In the genomic region with DNA sequence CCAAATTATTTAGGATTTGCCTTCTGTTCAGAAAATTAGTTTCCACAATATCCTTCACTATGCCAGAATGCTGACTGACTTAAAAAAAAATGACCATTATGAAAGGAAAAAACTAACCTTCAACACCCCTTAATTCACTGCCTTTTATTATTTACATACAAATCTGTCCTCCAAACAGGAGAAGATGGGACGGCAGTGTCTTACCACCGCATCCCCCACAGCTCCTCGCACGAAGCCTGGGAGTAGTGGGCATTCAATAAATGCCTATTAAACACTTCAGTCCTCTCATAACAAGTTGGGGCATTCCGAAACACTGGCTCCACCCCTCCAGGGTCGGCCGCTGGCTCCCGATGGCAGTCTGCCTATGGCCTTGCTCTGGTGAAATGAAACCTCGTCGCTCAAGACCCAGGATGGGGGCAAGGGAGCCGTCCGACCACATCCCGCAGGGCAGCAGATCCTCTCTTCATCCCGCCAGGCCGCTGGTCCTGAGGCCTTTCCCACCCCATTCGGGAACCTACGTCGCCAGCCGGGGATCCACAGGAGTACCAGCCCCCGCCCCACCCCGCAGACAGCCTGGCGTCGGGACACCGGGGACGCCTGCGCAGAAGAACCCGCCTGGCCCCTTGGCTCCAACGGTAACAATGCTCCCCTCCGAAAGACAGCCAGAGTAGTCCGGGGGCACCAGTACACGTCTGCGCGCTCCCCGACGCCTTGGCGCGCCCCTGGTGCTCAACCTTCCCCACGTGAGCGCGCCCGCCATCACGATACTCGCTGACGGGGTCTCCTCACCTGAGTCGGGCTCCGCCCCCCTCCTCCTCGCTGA, we compare ENCODE assay signal across 1 cellular context.
TF ChIP-seq lines count a peak whose summit lies in the region.

No MANE protein-coding gene starts in this region.

TF ChIP-seq in HepG2, 621 proteins besides CTCF, POLR2A, EP300 and RAD21 (continued from another document and continues in another):
- TF ChIP-seq KLF13 (CRISPR knock-in tag; IDR thresholded peaks at IDR 0.05) (peak; percentile 34; the same call in 1 of the 2 replicates), POLR2G (IDR thresholded peaks at IDR 0.05; ENCODE audit: low read depth, low read length) (peak; percentile 66; the same call in 1 of the 2 replicates), YEATS2 (CRISPR knock-in tag; IDR thresholded peaks at IDR 0.05; ENCODE audit: borderline replicate concordance) (0 out of 2 replicates have a peak, but pooled peaks have one; percentile 7), CREM (IDR thresholded peaks at IDR 0.05) (no peak), CREM (CRISPR knock-in tag; IDR thresholded peaks at IDR 0.05) (no peak), ZC3H13 (CRISPR knock-in tag; IDR thresholded peaks at IDR 0.05) (0 out of 2 replicates have a peak, but pooled peaks have one; percentile 27), ZNF121 (CRISPR knock-in tag; IDR thresholded peaks at IDR 0.05) (no peak), ZNF644 (CRISPR knock-in tag; IDR thresholded peaks at IDR 0.05; ENCODE audit: low read depth) (no peak), RFXAP (CRISPR knock-in tag; IDR thresholded peaks at IDR 0.05; ENCODE audit: borderline replicate concordance) (0 out of 2 replicates have a peak, but pooled peaks have one; percentile 49), ZBTB1 (CRISPR knock-in tag; IDR thresholded peaks at IDR 0.05; ENCODE audit: borderline replicate concordance) (no peak), ARNT2 (CRISPR knock-in tag; IDR thresholded peaks at IDR 0.05; ENCODE audit: low read depth) (no peak), ZNF776 (CRISPR knock-in tag; IDR thresholded peaks at IDR 0.05) (peak; percentile 50; the same call in 1 of the 2 replicates), MAF1 (CRISPR knock-in tag; IDR thresholded peaks at IDR 0.05; ENCODE audit: borderline replicate concordance) (0 out of 2 replicates have a peak, but pooled peaks have one; percentile 40), DPF2 (CRISPR knock-in tag; IDR thresholded peaks at IDR 0.05; ENCODE audit: borderline replicate concordance, low read depth) (no peak), MIER3 (CRISPR knock-in tag; IDR thresholded peaks at IDR 0.05; ENCODE audit: borderline replicate concordance) (no peak), IKZF1 (IDR thresholded peaks at IDR 0.05) (no peak), ZNF333 (CRISPR knock-in tag; IDR thresholded peaks at IDR 0.05; ENCODE audit: borderline replicate concordance) (peak; percentile 78; the same call in 1 of the 2 replicates), ZNF329 (CRISPR knock-in tag; IDR thresholded peaks at IDR 0.05; ENCODE audit: low read depth) (no peak)
- TF ChIP-seq, protein P1, sequence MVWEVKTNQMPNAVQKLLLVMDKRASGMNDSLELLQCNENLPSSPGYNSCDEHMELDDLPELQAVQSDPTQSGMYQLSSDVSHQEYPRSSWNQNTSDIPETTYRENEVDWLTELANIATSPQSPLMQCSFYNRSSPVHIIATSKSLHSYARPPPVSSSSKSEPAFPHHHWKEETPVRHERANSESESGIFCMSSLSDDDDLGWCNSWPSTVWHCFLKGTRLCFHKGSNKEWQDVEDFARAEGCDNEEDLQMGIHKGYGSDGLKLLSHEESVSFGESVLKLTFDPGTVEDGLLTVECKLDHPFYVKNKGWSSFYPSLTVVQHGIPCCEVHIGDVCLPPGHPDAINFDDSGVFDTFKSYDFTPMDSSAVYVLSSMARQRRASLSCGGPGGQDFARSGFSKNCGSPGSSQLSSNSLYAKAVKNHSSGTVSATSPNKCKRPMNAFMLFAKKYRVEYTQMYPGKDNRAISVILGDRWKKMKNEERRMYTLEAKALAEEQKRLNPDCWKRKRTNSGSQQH (CRISPR knock-in tag; IDR thresholded peaks at IDR 0.05; ENCODE audit: low read depth) = no peak
- TF ChIP-seq, protein P2, sequence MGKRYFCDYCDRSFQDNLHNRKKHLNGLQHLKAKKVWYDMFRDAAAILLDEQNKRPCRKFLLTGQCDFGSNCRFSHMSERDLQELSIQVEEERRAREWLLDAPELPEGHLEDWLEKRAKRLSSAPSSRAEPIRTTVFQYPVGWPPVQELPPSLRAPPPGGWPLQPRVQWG (CRISPR knock-in tag; IDR thresholded peaks at IDR 0.05; ENCODE audit: borderline replicate concordance, low read depth) = no peak
- TF ChIP-seq, protein P3, sequence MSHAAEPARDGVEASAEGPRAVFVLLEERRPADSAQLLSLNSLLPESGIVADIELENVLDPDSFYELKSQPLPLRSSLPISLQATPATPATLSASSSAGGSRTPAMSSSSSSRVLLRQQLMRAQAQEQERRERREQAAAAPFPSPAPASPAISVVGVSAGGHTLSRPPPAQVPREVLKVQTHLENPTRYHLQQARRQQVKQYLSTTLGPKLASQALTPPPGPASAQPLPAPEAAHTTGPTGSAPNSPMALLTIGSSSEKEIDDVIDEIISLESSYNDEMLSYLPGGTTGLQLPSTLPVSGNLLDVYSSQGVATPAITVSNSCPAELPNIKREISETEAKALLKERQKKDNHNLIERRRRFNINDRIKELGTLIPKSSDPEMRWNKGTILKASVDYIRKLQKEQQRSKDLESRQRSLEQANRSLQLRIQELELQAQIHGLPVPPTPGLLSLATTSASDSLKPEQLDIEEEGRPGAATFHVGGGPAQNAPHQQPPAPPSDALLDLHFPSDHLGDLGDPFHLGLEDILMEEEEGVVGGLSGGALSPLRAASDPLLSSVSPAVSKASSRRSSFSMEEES (CRISPR knock-in tag; IDR thresholded peaks at IDR 0.05) = no peak
- TF ChIP-seq, protein P4, sequence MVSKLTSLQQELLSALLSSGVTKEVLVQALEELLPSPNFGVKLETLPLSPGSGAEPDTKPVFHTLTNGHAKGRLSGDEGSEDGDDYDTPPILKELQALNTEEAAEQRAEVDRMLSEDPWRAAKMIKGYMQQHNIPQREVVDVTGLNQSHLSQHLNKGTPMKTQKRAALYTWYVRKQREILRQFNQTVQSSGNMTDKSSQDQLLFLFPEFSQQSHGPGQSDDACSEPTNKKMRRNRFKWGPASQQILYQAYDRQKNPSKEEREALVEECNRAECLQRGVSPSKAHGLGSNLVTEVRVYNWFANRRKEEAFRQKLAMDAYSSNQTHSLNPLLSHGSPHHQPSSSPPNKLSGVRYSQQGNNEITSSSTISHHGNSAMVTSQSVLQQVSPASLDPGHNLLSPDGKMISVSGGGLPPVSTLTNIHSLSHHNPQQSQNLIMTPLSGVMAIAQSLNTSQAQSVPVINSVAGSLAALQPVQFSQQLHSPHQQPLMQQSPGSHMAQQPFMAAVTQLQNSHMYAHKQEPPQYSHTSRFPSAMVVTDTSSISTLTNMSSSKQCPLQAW (CRISPR knock-in tag; IDR thresholded peaks at IDR 0.05) = peak; percentile 38; the same call in 1 of the 2 replicates
- TF ChIP-seq, protein P5, sequence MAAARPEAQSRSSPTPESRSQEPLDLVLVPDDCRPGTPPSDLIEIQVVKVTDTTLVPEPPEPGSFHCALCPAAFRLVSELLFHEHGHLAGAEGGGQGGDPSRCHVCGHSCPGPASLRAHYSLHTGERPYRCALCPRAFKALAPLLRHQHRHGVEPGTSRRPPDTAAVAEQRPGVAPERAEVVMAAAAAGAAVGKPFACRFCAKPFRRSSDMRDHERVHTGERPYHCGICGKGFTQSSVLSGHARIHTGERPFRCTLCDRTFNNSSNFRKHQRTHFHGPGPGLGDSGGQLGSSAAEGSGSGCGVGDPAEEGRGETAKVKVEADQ (CRISPR knock-in tag; IDR thresholded peaks at IDR 0.05; ENCODE audit: borderline replicate concordance) = no peak
- TF ChIP-seq, protein P6, sequence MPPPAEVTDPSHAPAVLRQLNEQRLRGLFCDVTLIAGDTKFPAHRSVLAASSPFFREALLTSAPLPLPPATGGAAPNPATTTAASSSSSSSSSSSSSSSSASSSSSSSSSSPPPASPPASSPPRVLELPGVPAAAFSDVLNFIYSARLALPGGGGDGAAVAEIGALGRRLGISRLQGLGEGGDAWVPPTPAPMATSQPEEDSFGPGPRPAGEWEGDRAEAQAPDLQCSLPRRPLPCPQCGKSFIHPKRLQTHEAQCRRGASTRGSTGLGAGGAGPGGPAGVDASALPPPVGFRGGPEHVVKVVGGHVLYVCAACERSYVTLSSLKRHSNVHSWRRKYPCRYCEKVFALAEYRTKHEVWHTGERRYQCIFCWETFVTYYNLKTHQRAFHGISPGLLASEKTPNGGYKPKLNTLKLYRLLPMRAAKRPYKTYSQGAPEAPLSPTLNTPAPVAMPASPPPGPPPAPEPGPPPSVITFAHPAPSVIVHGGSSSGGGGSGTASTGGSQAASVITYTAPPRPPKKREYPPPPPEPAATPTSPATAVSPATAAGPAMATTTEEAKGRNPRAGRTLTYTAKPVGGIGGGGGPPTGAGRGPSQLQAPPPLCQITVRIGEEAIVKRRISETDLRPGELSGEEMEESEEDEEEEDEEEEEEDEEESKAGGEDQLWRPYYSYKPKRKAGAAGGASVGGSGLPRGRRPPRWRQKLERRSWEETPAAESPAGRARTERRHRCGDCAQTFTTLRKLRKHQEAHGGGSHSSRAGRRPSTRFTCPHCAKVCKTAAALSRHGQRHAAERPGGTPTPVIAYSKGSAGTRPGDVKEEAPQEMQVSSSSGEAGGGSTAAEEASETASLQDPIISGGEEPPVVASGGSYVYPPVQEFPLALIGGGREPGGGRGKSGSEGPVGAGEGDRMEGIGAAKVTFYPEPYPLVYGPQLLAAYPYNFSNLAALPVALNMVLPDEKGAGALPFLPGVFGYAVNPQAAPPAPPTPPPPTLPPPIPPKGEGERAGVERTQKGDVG (CRISPR knock-in tag; IDR thresholded peaks at IDR 0.05; ENCODE audit: borderline replicate concordance) = no peak
- TF ChIP-seq, protein P7, sequence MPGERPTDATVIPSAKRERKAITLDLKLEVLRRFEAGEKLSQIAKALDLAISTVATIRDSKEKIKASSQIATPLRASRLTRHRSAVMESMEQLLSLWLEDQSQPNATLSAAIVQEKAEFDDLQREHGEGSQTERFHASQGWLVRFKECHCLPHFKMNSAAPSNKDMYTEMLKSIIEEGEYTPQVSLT (CRISPR knock-in tag; IDR thresholded peaks at IDR 0.05; ENCODE audit: borderline replicate concordance, low read depth) = no peak
- TF ChIP-seq, protein P8, sequence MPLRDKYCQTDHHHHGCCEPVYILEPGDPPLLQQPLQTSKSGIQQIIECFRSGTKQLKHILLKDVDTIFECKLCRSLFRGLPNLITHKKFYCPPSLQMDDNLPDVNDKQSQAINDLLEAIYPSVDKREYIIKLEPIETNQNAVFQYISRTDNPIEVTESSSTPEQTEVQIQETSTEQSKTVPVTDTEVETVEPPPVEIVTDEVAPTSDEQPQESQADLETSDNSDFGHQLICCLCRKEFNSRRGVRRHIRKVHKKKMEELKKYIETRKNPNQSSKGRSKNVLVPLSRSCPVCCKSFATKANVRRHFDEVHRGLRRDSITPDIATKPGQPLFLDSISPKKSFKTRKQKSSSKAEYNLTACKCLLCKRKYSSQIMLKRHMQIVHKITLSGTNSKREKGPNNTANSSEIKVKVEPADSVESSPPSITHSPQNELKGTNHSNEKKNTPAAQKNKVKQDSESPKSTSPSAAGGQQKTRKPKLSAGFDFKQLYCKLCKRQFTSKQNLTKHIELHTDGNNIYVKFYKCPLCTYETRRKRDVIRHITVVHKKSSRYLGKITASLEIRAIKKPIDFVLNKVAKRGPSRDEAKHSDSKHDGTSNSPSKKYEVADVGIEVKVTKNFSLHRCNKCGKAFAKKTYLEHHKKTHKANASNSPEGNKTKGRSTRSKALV (CRISPR knock-in tag; IDR thresholded peaks at IDR 0.05) = 0 out of 2 replicates have a peak, but pooled peaks have one; percentile 33
- TF ChIP-seq, protein P9, sequence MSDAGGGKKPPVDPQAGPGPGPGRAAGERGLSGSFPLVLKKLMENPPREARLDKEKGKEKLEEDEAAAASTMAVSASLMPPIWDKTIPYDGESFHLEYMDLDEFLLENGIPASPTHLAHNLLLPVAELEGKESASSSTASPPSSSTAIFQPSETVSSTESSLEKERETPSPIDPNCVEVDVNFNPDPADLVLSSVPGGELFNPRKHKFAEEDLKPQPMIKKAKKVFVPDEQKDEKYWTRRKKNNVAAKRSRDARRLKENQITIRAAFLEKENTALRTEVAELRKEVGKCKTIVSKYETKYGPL (CRISPR knock-in tag; IDR thresholded peaks at IDR 0.05) = no peak
- TF ChIP-seq, protein P10, sequence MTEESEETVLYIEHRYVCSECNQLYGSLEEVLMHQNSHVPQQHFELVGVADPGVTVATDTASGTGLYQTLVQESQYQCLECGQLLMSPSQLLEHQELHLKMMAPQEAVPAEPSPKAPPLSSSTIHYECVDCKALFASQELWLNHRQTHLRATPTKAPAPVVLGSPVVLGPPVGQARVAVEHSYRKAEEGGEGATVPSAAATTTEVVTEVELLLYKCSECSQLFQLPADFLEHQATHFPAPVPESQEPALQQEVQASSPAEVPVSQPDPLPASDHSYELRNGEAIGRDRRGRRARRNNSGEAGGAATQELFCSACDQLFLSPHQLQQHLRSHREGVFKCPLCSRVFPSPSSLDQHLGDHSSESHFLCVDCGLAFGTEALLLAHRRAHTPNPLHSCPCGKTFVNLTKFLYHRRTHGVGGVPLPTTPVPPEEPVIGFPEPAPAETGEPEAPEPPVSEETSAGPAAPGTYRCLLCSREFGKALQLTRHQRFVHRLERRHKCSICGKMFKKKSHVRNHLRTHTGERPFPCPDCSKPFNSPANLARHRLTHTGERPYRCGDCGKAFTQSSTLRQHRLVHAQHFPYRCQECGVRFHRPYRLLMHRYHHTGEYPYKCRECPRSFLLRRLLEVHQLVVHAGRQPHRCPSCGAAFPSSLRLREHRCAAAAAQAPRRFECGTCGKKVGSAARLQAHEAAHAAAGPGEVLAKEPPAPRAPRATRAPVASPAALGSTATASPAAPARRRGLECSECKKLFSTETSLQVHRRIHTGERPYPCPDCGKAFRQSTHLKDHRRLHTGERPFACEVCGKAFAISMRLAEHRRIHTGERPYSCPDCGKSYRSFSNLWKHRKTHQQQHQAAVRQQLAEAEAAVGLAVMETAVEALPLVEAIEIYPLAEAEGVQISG (CRISPR knock-in tag; IDR thresholded peaks at IDR 0.05) = peak; percentile 64; the same call in 1 of the 2 replicates
- TF ChIP-seq, protein P11, sequence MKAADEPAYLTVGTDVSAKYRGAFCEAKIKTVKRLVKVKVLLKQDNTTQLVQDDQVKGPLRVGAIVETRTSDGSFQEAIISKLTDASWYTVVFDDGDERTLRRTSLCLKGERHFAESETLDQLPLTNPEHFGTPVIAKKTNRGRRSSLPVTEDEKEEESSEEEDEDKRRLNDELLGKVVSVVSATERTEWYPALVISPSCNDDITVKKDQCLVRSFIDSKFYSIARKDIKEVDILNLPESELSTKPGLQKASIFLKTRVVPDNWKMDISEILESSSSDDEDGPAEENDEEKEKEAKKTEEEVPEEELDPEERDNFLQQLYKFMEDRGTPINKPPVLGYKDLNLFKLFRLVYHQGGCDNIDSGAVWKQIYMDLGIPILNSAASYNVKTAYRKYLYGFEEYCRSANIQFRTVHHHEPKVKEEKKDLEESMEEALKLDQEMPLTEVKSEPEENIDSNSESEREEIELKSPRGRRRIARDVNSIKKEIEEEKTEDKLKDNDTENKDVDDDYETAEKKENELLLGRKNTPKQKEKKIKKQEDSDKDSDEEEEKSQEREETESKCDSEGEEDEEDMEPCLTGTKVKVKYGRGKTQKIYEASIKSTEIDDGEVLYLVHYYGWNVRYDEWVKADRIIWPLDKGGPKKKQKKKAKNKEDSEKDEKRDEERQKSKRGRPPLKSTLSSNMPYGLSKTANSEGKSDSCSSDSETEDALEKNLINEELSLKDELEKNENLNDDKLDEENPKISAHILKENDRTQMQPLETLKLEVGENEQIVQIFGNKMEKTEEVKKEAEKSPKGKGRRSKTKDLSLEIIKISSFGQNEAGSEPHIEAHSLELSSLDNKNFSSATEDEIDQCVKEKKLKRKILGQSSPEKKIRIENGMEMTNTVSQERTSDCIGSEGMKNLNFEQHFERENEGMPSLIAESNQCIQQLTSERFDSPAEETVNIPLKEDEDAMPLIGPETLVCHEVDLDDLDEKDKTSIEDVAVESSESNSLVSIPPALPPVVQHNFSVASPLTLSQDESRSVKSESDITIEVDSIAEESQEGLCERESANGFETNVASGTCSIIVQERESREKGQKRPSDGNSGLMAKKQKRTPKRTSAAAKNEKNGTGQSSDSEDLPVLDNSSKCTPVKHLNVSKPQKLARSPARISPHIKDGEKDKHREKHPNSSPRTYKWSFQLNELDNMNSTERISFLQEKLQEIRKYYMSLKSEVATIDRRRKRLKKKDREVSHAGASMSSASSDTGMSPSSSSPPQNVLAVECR (CRISPR knock-in tag; IDR thresholded peaks at IDR 0.05; ENCODE audit: borderline replicate concordance) = peak; percentile 66; the same call in 1 of the 2 replicates
